1 cellular context compared by ENCODE assay signal in genomic region chr2:127743477-127744026, GRCh38.
TF ChIP-seq lines count a peak whose summit lies in the region.

No MANE protein-coding gene starts in this region.

TF ChIP-seq in K562, 482 proteins besides CTCF, POLR2A, EP300 and RAD21:
- TF ChIP-seq, protein P1, sequence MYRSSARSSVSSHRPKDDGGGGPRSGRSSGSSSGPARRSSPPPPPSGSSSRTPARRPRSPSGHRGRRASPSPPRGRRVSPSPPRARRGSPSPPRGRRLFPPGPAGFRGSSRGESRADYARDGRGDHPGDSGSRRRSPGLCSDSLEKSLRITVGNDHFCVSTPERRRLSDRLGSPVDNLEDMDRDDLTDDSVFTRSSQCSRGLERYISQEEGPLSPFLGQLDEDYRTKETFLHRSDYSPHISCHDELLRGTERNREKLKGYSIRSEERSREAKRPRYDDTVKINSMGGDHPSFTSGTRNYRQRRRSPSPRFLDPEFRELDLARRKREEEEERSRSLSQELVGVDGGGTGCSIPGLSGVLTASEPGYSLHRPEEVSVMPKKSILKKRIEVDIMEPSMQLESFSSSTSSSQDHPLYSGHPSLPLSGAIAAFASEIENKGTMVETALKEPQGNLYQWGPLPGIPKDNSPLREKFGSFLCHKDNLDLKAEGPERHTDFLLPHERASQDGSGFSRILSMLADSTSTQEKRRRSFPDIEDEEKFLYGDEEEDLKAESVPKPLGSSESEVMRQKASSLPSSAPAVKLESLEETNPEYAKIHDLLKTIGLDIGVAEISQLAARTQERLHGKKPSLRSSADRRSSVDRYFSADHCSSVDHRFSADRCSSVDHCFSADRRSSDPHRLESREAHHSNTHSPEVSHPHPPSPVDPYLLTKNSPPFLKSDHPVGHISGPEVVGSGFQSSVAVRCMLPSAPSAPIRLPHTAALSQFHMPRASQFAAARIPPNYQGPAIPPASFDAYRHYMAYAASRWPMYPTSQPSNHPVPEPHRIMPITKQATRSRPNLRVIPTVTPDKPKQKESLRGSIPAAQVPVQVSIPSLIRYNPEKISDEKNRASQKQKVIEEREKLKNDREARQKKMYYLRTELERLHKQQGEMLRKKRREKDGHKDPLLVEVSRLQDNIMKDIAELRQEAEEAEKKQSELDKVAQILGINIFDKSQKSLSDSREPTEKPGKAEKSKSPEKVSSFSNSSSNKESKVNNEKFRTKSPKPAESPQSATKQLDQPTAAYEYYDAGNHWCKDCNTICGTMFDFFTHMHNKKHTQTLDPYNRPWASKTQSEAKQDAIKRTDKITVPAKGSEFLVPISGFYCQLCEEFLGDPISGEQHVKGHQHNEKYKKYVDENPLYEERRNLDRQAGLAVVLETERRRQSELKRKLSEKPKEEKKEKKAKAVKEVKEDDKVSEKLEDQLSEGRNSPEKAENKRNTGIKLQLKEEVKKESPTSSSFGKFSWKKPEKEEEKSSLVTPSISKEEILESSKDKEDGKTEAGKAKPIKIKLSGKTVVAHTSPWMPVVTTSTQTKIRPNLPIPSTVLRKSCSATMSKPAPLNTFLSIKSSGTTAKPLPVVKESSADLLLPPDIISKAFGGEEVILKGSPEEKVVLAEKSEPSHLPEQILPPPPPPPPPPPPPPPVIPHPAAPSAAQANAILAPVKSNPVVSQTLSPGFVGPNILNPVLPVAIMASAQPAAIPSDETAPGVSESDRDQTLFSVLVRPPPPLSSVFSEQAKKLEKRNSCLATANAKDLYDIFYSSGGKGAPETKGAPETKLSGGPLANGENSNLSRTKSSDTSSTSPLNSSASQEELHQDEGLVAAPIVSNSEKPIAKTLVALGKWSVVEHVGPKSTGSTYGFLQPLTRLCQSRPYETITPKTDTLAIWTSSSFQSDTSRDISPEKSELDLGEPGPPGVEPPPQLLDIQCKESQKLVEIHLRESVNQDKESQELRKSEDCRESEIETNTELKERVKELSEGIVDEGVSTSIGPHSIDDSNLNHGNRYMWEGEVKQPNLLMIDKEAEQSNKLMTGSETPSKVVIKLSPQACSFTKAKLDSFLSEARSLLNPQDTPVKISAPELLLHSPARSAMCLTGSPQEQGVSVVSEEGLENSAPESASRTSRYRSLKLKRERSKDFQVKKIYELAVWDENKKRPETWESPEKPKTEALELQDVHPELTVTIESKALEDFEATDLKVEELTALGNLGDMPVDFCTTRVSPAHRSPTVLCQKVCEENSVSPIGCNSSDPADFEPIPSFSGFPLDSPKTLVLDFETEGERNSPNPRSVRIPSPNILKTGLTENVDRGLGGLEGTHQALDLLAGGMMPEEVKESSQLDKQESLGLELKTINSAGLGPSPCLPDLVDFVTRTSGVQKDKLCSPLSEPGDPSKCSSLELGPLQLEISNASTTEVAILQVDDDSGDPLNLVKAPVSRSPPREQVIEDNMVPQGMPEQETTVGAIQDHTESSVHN (IDR thresholded peaks at IDR 0.05; ENCODE audit: borderline replicate concordance in 1 of 2, low read depth in 1 of 2), result no peak
- no peak for TF ChIP-seq ZC3H8 (IDR thresholded peaks at IDR 0.05)
- no peak for TF ChIP-seq DIDO1 (tag; IDR thresholded peaks at IDR 0.05; ENCODE audit: low read depth)
- no peak for TF ChIP-seq TCF3 (CRISPR knock-in tag; IDR thresholded peaks at IDR 0.05)
- no peak for TF ChIP-seq FOXK1 (CRISPR knock-in tag; IDR thresholded peaks at IDR 0.05; ENCODE audit: borderline replicate concordance)
- TF ChIP-seq NFRKB (IDR thresholded peaks at IDR 0.05; ENCODE audit: low read depth), result no peak
- TF ChIP-seq, protein P2, sequence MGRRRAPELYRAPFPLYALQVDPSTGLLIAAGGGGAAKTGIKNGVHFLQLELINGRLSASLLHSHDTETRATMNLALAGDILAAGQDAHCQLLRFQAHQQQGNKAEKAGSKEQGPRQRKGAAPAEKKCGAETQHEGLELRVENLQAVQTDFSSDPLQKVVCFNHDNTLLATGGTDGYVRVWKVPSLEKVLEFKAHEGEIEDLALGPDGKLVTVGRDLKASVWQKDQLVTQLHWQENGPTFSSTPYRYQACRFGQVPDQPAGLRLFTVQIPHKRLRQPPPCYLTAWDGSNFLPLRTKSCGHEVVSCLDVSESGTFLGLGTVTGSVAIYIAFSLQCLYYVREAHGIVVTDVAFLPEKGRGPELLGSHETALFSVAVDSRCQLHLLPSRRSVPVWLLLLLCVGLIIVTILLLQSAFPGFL (CRISPR knock-in tag; IDR thresholded peaks at IDR 0.05), result no peak
